In the genomic region with DNA sequence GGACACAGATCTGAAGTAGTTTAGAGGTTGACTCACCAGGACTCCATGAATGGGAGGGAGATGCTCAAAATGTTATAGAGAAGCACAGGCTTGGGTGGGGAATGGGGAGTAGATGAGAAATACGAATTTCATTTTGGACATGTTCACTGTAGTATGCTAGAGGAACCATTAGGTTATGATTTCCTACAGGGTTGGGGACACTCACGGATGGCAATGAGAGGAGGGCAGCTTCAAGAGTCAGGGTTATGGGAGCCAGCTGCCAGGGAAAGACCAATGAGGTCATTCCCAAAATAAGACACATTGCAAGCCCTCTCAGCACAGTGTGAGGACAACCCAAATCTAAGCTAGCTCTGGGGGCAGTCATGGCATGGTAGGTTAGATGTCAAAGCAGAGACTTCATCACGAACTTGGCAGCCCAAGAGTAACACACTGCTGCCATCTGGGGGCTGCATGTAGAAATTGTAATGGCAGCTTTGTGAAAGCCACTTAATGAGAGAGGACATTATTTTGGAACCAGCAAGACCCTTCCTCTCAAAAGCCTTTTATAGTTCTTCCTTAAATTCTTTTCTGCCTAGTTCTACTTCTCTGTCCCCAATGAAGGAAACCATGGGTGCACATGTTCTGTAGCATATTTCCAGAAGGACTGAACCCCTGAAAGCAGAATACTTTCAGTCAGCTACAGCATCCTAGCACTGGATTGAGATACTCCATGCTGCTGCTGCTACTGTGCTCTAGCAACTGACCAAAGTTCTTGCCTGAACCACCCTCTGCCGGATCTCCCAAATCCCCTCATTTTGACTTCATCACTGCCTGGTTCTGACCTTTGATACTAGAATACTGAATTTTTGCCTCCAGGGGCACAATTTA, we compare ENCODE assay signal across 8 cellular contexts. TPM values are rescaled to one million over a fixed set of nuclear protein-coding genes. Genes with fewer than 3 reads are reported as not detected.
DNase-seq lines count a peak whose midpoint lies in the region; ATAC-seq and TF ChIP-seq lines count a peak whose summit lies in the region.

No MANE protein-coding gene starts in this region.

- H3K27me3 Mint-ChIP-seq in naive thymus-derived CD8-positive, alpha-beta T cell = no peaks in the 10 kb centered on the region

- no peak overlapping the region for H3K27ac Mint-ChIP-seq in naive thymus-derived CD8-positive, alpha-beta T cell

- POLR2A ChIA-PET in naive thymus-derived CD8-positive, alpha-beta T cell (lab: Charles Lee) = no interaction called here

- no peaks in the 10 kb centered on the region for H3K4me1 Mint-ChIP-seq in naive thymus-derived CD8-positive, alpha-beta T cell

- TF ChIP-seq CTCF in WERI-Rb-1 (IDR thresholded peaks at IDR 0.05; ENCODE audit: low read depth, low read length) (peak; percentile 72), epithelial cell of proximal tubule (conservative IDR thresholded peaks at IDR 0.05; ENCODE audit: low read depth, low read length) (peak; percentile 66)

- peak; percentile 38 to 40 for DNase-seq in AML-193 (lab: John Stamatoyannopoulos, UW)
- peak; percentile 34 to 58 for DNase-seq in NCI-H1930 (lab: John Stamatoyannopoulos, UW)
- DNase-seq in WERI-Rb-1 = peak; percentile 31
- DNase-seq in epithelial cell of proximal tubule (ENCODE audit: low read depth) = no peak
- peak in 9 of 10 donors; percentile 5 to 37 (median 14) for DNase-seq in naive thymus-derived CD8-positive, alpha-beta T cell
- no peak for DNase-seq in mesenteric fat pad (ENCODE audit: low spot score)

- no peak overlapping the region for H3K4me3 ChIP-seq in WERI-Rb-1 (ENCODE audit: low read depth, low read length)
- no peak overlapping the region for H3K4me3 ChIP-seq in epithelial cell of proximal tubule (ENCODE audit: low read depth, low read length)

- H3K27me3 ChIP-seq in WERI-Rb-1 (ENCODE audit: insufficient read depth, low read depth, severe bottlenecking) = peaks cover 3% of the 10 kb centered on the region

- no peaks in the 10 kb centered on the region for H3K9me3 Mint-ChIP-seq in naive thymus-derived CD8-positive, alpha-beta T cell

- H3K9me3 ChIP-seq in WERI-Rb-1 (ENCODE audit: severe bottlenecking) = no peaks in the 10 kb centered on the region

- ATAC-seq in GM18909 (IDR thresholded peaks at IDR 0.05; ENCODE audit: poor library complexity, unreplicated experiment) (peak; percentile 46), HG03521 (IDR thresholded peaks at IDR 0.05; ENCODE audit: unreplicated experiment) (no peak)
- peak; percentile 35 to 52 for ATAC-seq in naive thymus-derived CD8-positive, alpha-beta T cell

- no peaks in the 10 kb centered on the region for H3K36me3 Mint-ChIP-seq in naive thymus-derived CD8-positive, alpha-beta T cell

- H3K36me3 ChIP-seq in WERI-Rb-1 = no peaks in the 10 kb centered on the region

- no peak overlapping the region for H3K27ac ChIP-seq in WERI-Rb-1

- no peak overlapping the region for H3K4me3 Mint-ChIP-seq in naive thymus-derived CD8-positive, alpha-beta T cell

RNA-seq across cellular contexts. Expression of gene ZCCHC12, which starts 16.2 kb away (rescaled TPM):
- total RNA-seq in epithelial cell of proximal tubule (0.14 and 0.46 TPM in 2 replicates), mesenteric fat pad (not detected)
- under 1 TPM in 1 of 2 experiments, not detected in 1; 0.26 TPM for total RNA-seq in naive thymus-derived CD8-positive, alpha-beta T cell
- 1 to 10 TPM in 1 of 3 donors, under 1 TPM in 1, not detected in 1; 0.50 to 1.6 TPM for polyA plus RNA-seq in naive thymus-derived CD8-positive, alpha-beta T cell

Comparison
In these comparisons a context has a peak if more than half of its experiments do, and no peak if none do; other contexts are left out.
1. DNase-seq: peak in AML-193 (2 of 2), NCI-H1930 (2 of 2), WERI-Rb-1 (single experiment) and naive thymus-derived CD8-positive, alpha-beta T cell (9 of 10); none in epithelial cell of proximal tubule (single experiment) and mesenteric fat pad (single experiment).